ENCODE assay signal across 12 cellular contexts in genomic region chr9:104808030-104808614, GRCh38. TPM values are rescaled to one million over a fixed set of nuclear protein-coding genes. Genes with fewer than 3 reads are reported as not detected.
DNase-seq lines count a peak whose midpoint lies in the region; ATAC-seq and TF ChIP-seq lines count a peak whose summit lies in the region.
"Had no signal": no experiment of that assay in that cellular context is flagged by ENCODE, and none has a peak within 500 bp of the region (broad histone marks: within the 10 kb centered on the region; RNA-seq: fewer than 3 reads in every experiment).

No MANE protein-coding gene starts in this region.

- TF ChIP-seq POLR2A in gastrocnemius medialis (IDR thresholded peaks at IDR 0.05), result no peak

- intact Hi-C loops in gastrocnemius medialis (cut with DNase I; ENCODE audit: low total_unique reads), result no loop called here

- in situ Hi-C loops in gastrocnemius medialis (cut with MboI; ENCODE audit: low sequenced_read_pairs in 4 of 4), result no loop called here

- H3K9ac ChIP-seq in NT2/D1 (ENCODE audit: insufficient read length, low read depth), result no peak overlapping the region

- H3K27me3 ChIP-seq in NT2/D1 (ENCODE audit: insufficient read depth, insufficient read length) (no peaks in the 10 kb centered on the region), gastrocnemius medialis (no peaks in the 10 kb centered on the region)
- H3K27me3 ChIP-seq: upper lobe of left lung had no signal

- peaks cover 18% of the 10 kb centered on the region for H3K36me3 ChIP-seq in NT2/D1 (ENCODE audit: insufficient read depth, insufficient read length, low read length)
- peaks cover 0 to 64% of the 10 kb centered on the region in 2 donors for H3K36me3 ChIP-seq in gastrocnemius medialis

- TF ChIP-seq CTCF in fibroblast of mammary gland (conservative IDR thresholded peaks at IDR 0.05; ENCODE audit: control insufficient read depth, insufficient read depth, low read depth, low read length) (peak; percentile 46), gastrocnemius medialis (IDR thresholded peaks at IDR 0.05 in 4 of 5, conservative IDR thresholded peaks at IDR 0.05 in 1 of 5) (peak in 2 of 5 experiments; percentile 25), GM20000 (IDR thresholded peaks at IDR 0.05; ENCODE audit: extremely low read depth, missing control alignments) (no peak)

- no peak for ATAC-seq in gastrocnemius medialis
- ATAC-seq: natural killer cell had no signal

- peak overlapping the region; percentile 45 to 84 (median 79) for H3K27ac ChIP-seq in gastrocnemius medialis
- H3K27ac ChIP-seq: upper lobe of left lung had no signal

- no peaks in the 10 kb centered on the region for H3K9me3 ChIP-seq in NT2/D1 (ENCODE audit: insufficient read depth, low read length)
- H3K9me3 ChIP-seq in gastrocnemius medialis, result no peaks in the 10 kb centered on the region
- H3K9me3 ChIP-seq: upper lobe of left lung had no signal

- no peaks in the 10 kb centered on the region for H3K4me1 ChIP-seq in NT2/D1 (ENCODE audit: insufficient read depth, insufficient read length)
- peaks cover 2 to 14% of the 10 kb centered on the region in 2 donors for H3K4me1 ChIP-seq in gastrocnemius medialis
- H3K4me1 ChIP-seq: upper lobe of left lung had no signal

- no peak overlapping the region for H3K4me3 ChIP-seq in NT2/D1 (ENCODE audit: insufficient read length, low read depth)
- H3K4me3 ChIP-seq in fibroblast of mammary gland (ENCODE audit: control insufficient read depth, low read depth, low read length), result no peak overlapping the region
- H3K4me3 ChIP-seq in gastrocnemius medialis, result no peak overlapping the region
- H3K4me3 ChIP-seq: upper lobe of left lung had no signal

- DNase-seq in NCI-H446 (lab: John Stamatoyannopoulos, UW) (peak; percentile 21 to 61), NCI-H446 treated with DMSO at 0.1 percent for 48 hours (lab: John Stamatoyannopoulos, UW) (no peak), NT2/D1 (ENCODE audit: low read depth, low spot score) (peak; percentile 33), fibroblast of mammary gland (ENCODE audit: low read depth) (peak; percentile 71), gastrocnemius medialis (no peak), GM20000 (ENCODE audit: low spot score) (no peak), HuH-7 (ENCODE audit: low spot score) (no peak), activated gamma-delta T cell treated with Interleukin-2 at 50 U/mL for 16 hours (no peak)
- DNase-seq: activated naive CD4-positive, alpha-beta T cell; CD4-positive, CD25-positive, alpha-beta regulatory T cell; natural killer cell; upper lobe of left lung had no signal

RNA-seq across cellular contexts. Expression of gene NIPSNAP3B, which starts 44.2 kb away (rescaled TPM):
- 10 to 100 TPM in 3 of 4 donors, 1 to 10 TPM in 1; 1.9 to 19.1 (median 13.9) TPM for total RNA-seq in gastrocnemius medialis

Comparison
In these comparisons a context has a peak if more than half of its experiments do, and no peak if none do; other contexts are left out.
1. DNase-seq: peak in NCI-H446 (2 of 2), NT2/D1 (single experiment) and fibroblast of mammary gland (single experiment); none in NCI-H446 treated with DMSO at 0.1 percent for 48 hours (single experiment), gastrocnemius medialis (0 of 2), GM20000 (single experiment), HuH-7 (single experiment) and activated gamma-delta T cell treated with Interleukin-2 at 50 U/mL for 16 hours (single experiment).